In the genomic region with DNA sequence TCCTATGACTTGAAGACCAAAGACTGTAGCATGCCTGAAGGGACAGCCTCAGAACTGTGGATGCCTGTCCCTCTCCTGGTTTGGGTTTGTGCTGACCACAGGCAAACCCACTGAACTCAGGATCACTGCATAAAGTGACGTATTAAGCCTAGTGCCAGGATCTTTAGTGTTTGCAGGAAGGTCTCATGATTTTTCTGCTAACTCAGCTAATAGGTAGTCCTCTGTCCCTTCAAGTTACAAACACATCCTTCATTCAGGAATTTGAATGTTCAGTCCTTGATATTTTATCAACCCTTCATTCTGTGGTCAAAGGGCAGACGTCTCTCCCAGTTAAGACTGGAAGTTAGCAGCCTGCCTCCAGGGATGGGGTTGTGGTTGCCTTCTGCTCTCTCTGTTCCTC, we compare ENCODE assay signal across 31 cellular contexts. TPM values are rescaled to one million over a fixed set of nuclear protein-coding genes. Genes with fewer than 3 reads are reported as not detected.
"Had no signal": no experiment of that assay in that cellular context is flagged by ENCODE, and none has a peak within 500 bp of the region (broad histone marks: within the 10 kb centered on the region; RNA-seq: fewer than 3 reads in every experiment).

No MANE protein-coding gene starts in this region.

- H3K27ac Mint-ChIP-seq: activated CD8-positive, alpha-beta T cell treated with anti-CD3 and anti-CD28 coated beads for 36 hours; activated naive CD4-positive, alpha-beta T cell treated with anti-CD3 and anti-CD28 coated beads, Interleukin-2, amount 10 ng/mL, durations not matched to agents 7 days and 5 days; activated naive CD4-positive, alpha-beta T cell treated with anti-CD3 and anti-CD28 coated beads, Interleukin-2, amount 50 U/mL, for 72 hours; activated naive CD8-positive, alpha-beta T cell treated with anti-CD3 and anti-CD28 coated beads, Interleukin-2, amount 10 ng/mL, durations not matched to agents 7 days and 5 days; activated T-cell treated with anti-CD3 and anti-CD28 coated beads, Interleukin-2, amount 50 U/mL, for 24 hours; activated T-cell treated with anti-CD3 and anti-CD28 coated beads, Interleukin-2, amount 50 U/mL, for 72 hours; dendritic cell treated with granulocyte-macrophage colony-stimulating factor and Interleukin-4, amounts not matched to agents 40 ng/mL and 50 ng/mL, for 4 days; endodermal cell; WTC11 had no signal

- H3K4me1 Mint-ChIP-seq: activated naive CD4-positive, alpha-beta T cell treated with anti-CD3 and anti-CD28 coated beads, Interleukin-2, amount 10 ng/mL, durations not matched to agents 7 days and 5 days; activated naive CD8-positive, alpha-beta T cell treated with anti-CD3 and anti-CD28 coated beads, Interleukin-2, amount 10 ng/mL, durations not matched to agents 7 days and 5 days had no signal

- H3K36me3 ChIP-seq: brain microvascular endothelial cell, gastrocnemius medialis had no signal

- ATAC-seq: activated CD8-positive, alpha-beta T cell treated with anti-CD3 and anti-CD28 coated beads for 36 hours; activated naive CD4-positive, alpha-beta T cell treated with anti-CD3 and anti-CD28 coated beads, Interleukin-2, amount 50 U/mL, for 72 hours; activated T-cell treated with anti-CD3 and anti-CD28 coated beads, Interleukin-2, amount 50 U/mL, for 72 hours; esophagus mucosa; gastrocnemius medialis; heart left ventricle; WTC11 had no signal

- H3K4me3 Mint-ChIP-seq: activated CD8-positive, alpha-beta T cell treated with anti-CD3 and anti-CD28 coated beads for 36 hours; activated naive CD4-positive, alpha-beta T cell treated with anti-CD3 and anti-CD28 coated beads, Interleukin-2, amount 10 ng/mL, durations not matched to agents 7 days and 5 days; activated naive CD8-positive, alpha-beta T cell treated with anti-CD3 and anti-CD28 coated beads, Interleukin-2, amount 10 ng/mL, durations not matched to agents 7 days and 5 days; activated T-cell treated with anti-CD3 and anti-CD28 coated beads, Interleukin-2, amount 50 U/mL, for 24 hours; activated T-cell treated with anti-CD3 and anti-CD28 coated beads, Interleukin-2, amount 50 U/mL, for 72 hours; central memory CD8-positive, alpha-beta T cell; dendritic cell treated with granulocyte-macrophage colony-stimulating factor and Interleukin-4, amounts not matched to agents 40 ng/mL and 50 ng/mL, for 4 days; endodermal cell; WTC11 had no signal

- H3K4me3 ChIP-seq: coronary artery, dorsolateral prefrontal cortex, gastrocnemius medialis, heart left ventricle had no signal

- DNase-seq: activated CD4-positive, alpha-beta T cell treated with anti-CD3 and anti-CD28 coated beads for 1 hour; activated CD4-positive, alpha-beta T cell treated with anti-CD3 and anti-CD28 coated beads for 4 hours; activated CD4-positive, alpha-beta T cell treated with anti-CD3 and anti-CD28 coated beads, Interleukin-2, amount 50 U/mL, for 1 hour; activated CD4-positive, alpha-beta T cell treated with anti-CD3 and anti-CD28 coated beads, Interleukin-2, amount 50 U/mL, for 48 hours; activated CD8-positive, alpha-beta memory T cell treated with anti-CD3 and anti-CD28 coated beads for 24 hours; activated CD8-positive, alpha-beta memory T cell treated with anti-CD3 and anti-CD28 coated beads, Interleukin-2, amount 50 U/mL, for 4 hours; activated CD8-positive, alpha-beta T cell treated with anti-CD3 and anti-CD28 coated beads for 36 hours; activated gamma-delta T cell; activated naive CD4-positive, alpha-beta T cell; activated naive CD4-positive, alpha-beta T cell treated with anti-CD3 and anti-CD28 coated beads, Interleukin-2, amount 10 ng/mL, durations not matched to agents 7 days and 5 days; activated naive CD8-positive, alpha-beta T cell treated with anti-CD3 and anti-CD28 coated beads, Interleukin-2, amount 10 ng/mL, durations not matched to agents 7 days and 5 days; activated T-cell treated with anti-CD3 and anti-CD28 coated beads for 4 hours; activated T-cell treated with anti-CD3 and anti-CD28 coated beads, Interleukin-2, amount 50 U/mL, for 24 hours; activated T-cell treated with anti-CD3 and anti-CD28 coated beads, Interleukin-2, amount 50 U/mL, for 72 hours; brain microvascular endothelial cell; dorsolateral prefrontal cortex; effector memory CD4-positive, alpha-beta T cell; endodermal cell; foreskin fibroblast; gastrocnemius medialis; glutamatergic neuron; heart left ventricle; T-helper 2 cell had no signal

- H3K9me3 Mint-ChIP-seq: central memory CD8-positive, alpha-beta T cell; dendritic cell treated with granulocyte-macrophage colony-stimulating factor and Interleukin-4, amounts not matched to agents 40 ng/mL and 50 ng/mL, for 4 days had no signal

- H3K27me3 Mint-ChIP-seq: activated CD8-positive, alpha-beta T cell treated with anti-CD3 and anti-CD28 coated beads for 36 hours; activated naive CD8-positive, alpha-beta T cell treated with anti-CD3 and anti-CD28 coated beads, Interleukin-2, amount 10 ng/mL, durations not matched to agents 7 days and 5 days; activated T-cell treated with anti-CD3 and anti-CD28 coated beads, Interleukin-2, amount 50 U/mL, for 24 hours; central memory CD8-positive, alpha-beta T cell had no signal

- H3K9me3 ChIP-seq: gastrocnemius medialis had no signal

- H3K27me3 ChIP-seq: brain microvascular endothelial cell, dorsolateral prefrontal cortex, gastrocnemius medialis, heart left ventricle had no signal

- FAIRE-seq: astrocyte, bronchial epithelial cell had no signal

- H3K4me1 ChIP-seq: gastrocnemius medialis had no signal

- H3K36me3 Mint-ChIP-seq: activated naive CD4-positive, alpha-beta T cell treated with anti-CD3 and anti-CD28 coated beads, Interleukin-2, amount 10 ng/mL, durations not matched to agents 7 days and 5 days had no signal

- H3K27ac ChIP-seq: brain microvascular endothelial cell, coronary artery, dorsolateral prefrontal cortex, gastrocnemius medialis, heart left ventricle had no signal

RNA-seq across cellular contexts. Expression of gene OAS1, which starts 21.2 kb away (rescaled TPM):
- total RNA-seq: endodermal cell had no signal

RNA-seq across cellular contexts. Expression of gene OAS2, which starts 50.4 kb away (rescaled TPM):
- total RNA-seq: endodermal cell had no signal
